Comparison of ENCODE assay signal across 1 cellular context in the genomic region with DNA sequence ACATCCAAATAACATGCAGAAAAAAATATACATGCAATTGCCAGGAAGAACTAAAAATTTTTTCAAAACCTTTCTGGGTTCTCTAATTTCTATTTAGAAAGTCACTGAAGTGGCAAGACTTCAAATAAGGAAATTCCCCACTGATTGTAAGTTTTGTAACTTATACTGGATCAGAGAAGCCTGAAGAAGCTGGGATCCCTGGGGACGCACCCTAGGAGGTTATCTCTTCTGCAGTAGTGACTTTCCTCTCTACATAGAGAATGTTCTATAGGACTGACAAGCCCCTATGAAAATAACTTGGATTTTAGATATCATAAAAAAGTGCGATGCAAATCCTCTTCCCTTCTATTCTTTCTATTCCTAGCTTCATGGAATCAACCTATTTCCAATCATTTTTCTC.
A peak's percentile ranks its signal among the peaks of the same experiment; 100 is the strongest.
TF ChIP-seq lines count a peak whose summit lies in the region.

No MANE protein-coding gene starts in this region.

TF ChIP-seq in GM12878, 131 proteins besides CTCF, POLR2A, EP300 and RAD21:
- peak; percentile 29; the same call in 1 of the 2 replicates for TF ChIP-seq POLR2AphosphoS5 (IDR thresholded peaks at IDR 0.05; ENCODE audit: low read length)
- TF ChIP-seq MEF2A (IDR thresholded peaks at IDR 0.05; ENCODE audit: insufficient read depth, low read depth, low read length) = no peak
TF ChIP-seq in GM12878: peak in this region for 1.
